ENCODE assay signal across 1 cellular context in genomic region chr12:55696796-55697462, GRCh38.
TF ChIP-seq lines count a peak whose summit lies in the region.

No MANE protein-coding gene starts in this region.

TF ChIP-seq in WTC11, 78 proteins besides CTCF, POLR2A, EP300 and RAD21 (continued from another document):
- TF ChIP-seq, protein P1, sequence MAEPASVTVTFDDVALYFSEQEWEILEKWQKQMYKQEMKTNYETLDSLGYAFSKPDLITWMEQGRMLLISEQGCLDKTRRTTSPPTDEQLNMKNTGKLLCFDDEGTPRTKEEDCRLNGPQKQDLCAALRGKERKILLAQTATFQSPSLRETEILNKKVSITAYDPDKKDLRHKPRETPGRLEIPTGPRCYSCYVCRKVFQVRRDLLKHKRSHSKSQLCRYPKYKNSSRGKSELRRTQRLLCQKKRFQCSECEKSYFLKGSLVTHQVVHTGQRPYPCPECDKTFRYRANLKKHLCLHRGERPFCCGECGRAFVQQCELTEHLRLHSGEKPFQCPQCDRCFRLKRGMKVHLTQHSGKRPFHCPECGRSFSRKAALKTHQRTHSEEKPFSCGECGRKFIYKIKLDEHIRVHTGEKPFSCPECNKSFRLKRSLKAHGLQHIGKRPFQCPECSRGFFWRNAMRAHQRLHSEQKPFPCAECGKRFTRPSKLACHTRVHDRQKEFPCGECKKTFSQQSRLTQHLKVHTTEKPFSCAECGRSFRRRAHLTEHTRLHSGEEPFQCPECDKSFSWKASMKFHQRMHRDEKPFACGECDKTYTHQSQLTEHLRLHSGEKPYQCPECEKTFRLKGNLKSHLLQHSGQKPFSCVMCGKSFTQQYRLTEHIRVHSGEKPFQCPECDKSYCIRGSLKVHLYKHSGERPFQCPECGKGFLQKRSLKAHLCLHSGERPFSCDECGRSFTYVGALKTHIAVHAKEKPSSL (CRISPR knock-in tag; conservative IDR thresholded peaks at IDR 0.05), result no peak
- TF ChIP-seq GTF2I (CRISPR knock-in tag; conservative IDR thresholded peaks at IDR 0.05), result no peak
- TF ChIP-seq ZNF219 (CRISPR knock-in tag; IDR thresholded peaks at IDR 0.05; ENCODE audit: borderline replicate concordance), result no peak
